In genomic region chr11:46604796-46605195, GRCh38 we compare ENCODE assay signal across 21 cellular contexts.
"Had no signal": no experiment of that assay in that cellular context is flagged by ENCODE, and none has a peak within 500 bp of the region (broad histone marks: within the 10 kb centered on the region; RNA-seq: fewer than 3 reads in every experiment).

No MANE protein-coding gene starts in this region.

- H3K4me3 Mint-ChIP-seq: dendritic cell treated with granulocyte-macrophage colony-stimulating factor and Interleukin-4, amounts not matched to agents 40 ng/mL and 50 ng/mL, for 4 days; immature natural killer cell; naive B cell; nephron; stimulated activated memory B cell treated with anti-CD40 and anti-IgM and Interleukin-4, amounts not matched to agents 10 μg/mL and 1 μg/mL and 100 μg/mL, for 72 hours; stimulated activated naive CD8-positive, alpha-beta T cell treated with anti-CD3 and anti-CD28 coated beads, Interleukin-15, Interleukin-2, amounts not matched to agents 100 ng/mL and 50 ng/mL, for 24 hours had no signal

- H3K4me1 ChIP-seq: foreskin keratinocyte, lower lobe of right lung, spleen had no signal

- H3K27me3 Mint-ChIP-seq: dendritic cell treated with granulocyte-macrophage colony-stimulating factor and Interleukin-4, amounts not matched to agents 40 ng/mL and 50 ng/mL, for 4 days; naive B cell; stimulated activated memory B cell treated with anti-CD40 and anti-IgM and Interleukin-4, amounts not matched to agents 10 μg/mL and 1 μg/mL and 100 μg/mL, for 72 hours; stimulated activated naive CD8-positive, alpha-beta T cell treated with anti-CD3 and anti-CD28 coated beads, Interleukin-15, Interleukin-2, amounts not matched to agents 100 ng/mL and 50 ng/mL, for 24 hours had no signal

- H3K36me3 ChIP-seq: uterus had no signal

- H3K9me3 ChIP-seq: left ventricle myocardium inferior, lower lobe of right lung, uterus had no signal

- H3K4me3 ChIP-seq: left ventricle myocardium inferior, lower lobe of right lung, spleen, uterus had no signal

- DNase-seq: foreskin keratinocyte; immature natural killer cell; left cardiac atrium; left ventricle myocardium inferior; lower lobe of right lung; mesenchymal stem cell; midbrain; naive B cell; posterior cingulate gyrus; spleen; stimulated activated CD4-positive, alpha-beta T cell treated with anti-CD3 and anti-CD28 coated beads, Interleukin-15, amount 100 ng/mL, for 24 hours; stimulated activated CD4-positive, alpha-beta T cell treated with anti-CD3 and anti-CD28 coated beads, Interleukin-1b, Interleukin-23, amount 100 ng/mL, for 48 hours; stimulated activated CD4-positive, alpha-beta T cell treated with anti-CD3 and anti-CD28 coated beads, Interleukin-4, amount 100 ng/mL, for 24 hours; trophoblast cell; uterus had no signal

- H3K4me1 Mint-ChIP-seq: immature natural killer cell, nephron had no signal

- H3K27ac ChIP-seq: foreskin keratinocyte, left ventricle myocardium inferior, lower lobe of right lung, spleen, uterus had no signal

- H3K27me3 ChIP-seq: foreskin keratinocyte, spleen, uterus had no signal

- H3K27ac Mint-ChIP-seq: dendritic cell treated with granulocyte-macrophage colony-stimulating factor and Interleukin-4, amounts not matched to agents 40 ng/mL and 50 ng/mL, for 4 days; immature natural killer cell; nephron; stimulated activated naive CD8-positive, alpha-beta T cell treated with anti-CD3 and anti-CD28 coated beads, Interleukin-15, Interleukin-2, amounts not matched to agents 100 ng/mL and 50 ng/mL, for 24 hours had no signal

- FAIRE-seq: colon, keratinocyte had no signal

- H3K9me3 Mint-ChIP-seq: dendritic cell treated with granulocyte-macrophage colony-stimulating factor and Interleukin-4, amounts not matched to agents 40 ng/mL and 50 ng/mL, for 4 days; immature natural killer cell; nephron; stimulated activated naive CD8-positive, alpha-beta T cell treated with anti-CD3 and anti-CD28 coated beads, Interleukin-15, Interleukin-2, amounts not matched to agents 100 ng/mL and 50 ng/mL, for 24 hours had no signal
